10 cellular contexts compared by ENCODE assay signal in genomic region chr9:68342265-68343025, GRCh38. TPM values are rescaled to one million over a fixed set of nuclear protein-coding genes. Genes with fewer than 3 reads are reported as not detected.
DNase-seq lines count a peak whose midpoint lies in the region; ATAC-seq and TF ChIP-seq lines count a peak whose summit lies in the region.
"Not testable (repeated sequence)": the region's sequence is repeated elsewhere in the genome, so short reads cannot be mapped to it uniquely, and the experiment has no call there.
"Had no signal": no experiment of that assay in that cellular context is flagged by ENCODE, and none has a peak within 500 bp of the region (broad histone marks: within the 10 kb centered on the region; RNA-seq: fewer than 3 reads in every experiment).

No MANE protein-coding gene starts in this region.

- not testable (repeated sequence) for DNase-seq in SK-N-SH; chondrocyte (ENCODE audit: low spot score); right lobe of liver; gastrocnemius medialis

- not testable (repeated sequence) for H3K4me1 Mint-ChIP-seq in chondrocyte (ENCODE audit: low read depth)

- H3K36me3 ChIP-seq in SK-N-SH (replicated peaks in 1 of 2; ENCODE audit: control insufficient read depth in 1 of 2, insufficient read depth in 2 of 2, low read length in 1 of 2); right lobe of liver; gastrocnemius medialis: not testable (repeated sequence)

- not testable (repeated sequence) for H3K4me2 ChIP-seq in SK-N-SH

- not testable (repeated sequence) for H4K20me1 ChIP-seq in SK-N-SH (ENCODE audit: insufficient read depth)

- not testable (repeated sequence) for H3K36me3 Mint-ChIP-seq in chondrocyte (ENCODE audit: low read depth)

- TF ChIP-seq EP300 in SK-N-SH (IDR thresholded peaks at IDR 0.05; ENCODE audit: borderline replicate concordance in 1 of 2, low read depth in 1 of 2, low read length in 1 of 2), result not testable (repeated sequence)

- not testable (repeated sequence) for H3K9me2 ChIP-seq in SK-N-SH

- TF ChIP-seq POLR2A in GM18505 (IDR thresholded peaks at IDR 0.05; ENCODE audit: borderline replicate concordance, extremely low read depth, insufficient read depth, insufficient read length); right lobe of liver (IDR thresholded peaks at IDR 0.05); gastrocnemius medialis (IDR thresholded peaks at IDR 0.05): not testable (repeated sequence)

- not testable (repeated sequence) for H3K9ac ChIP-seq in SK-N-SH

- not testable (repeated sequence) for H3K79me2 ChIP-seq in SK-N-SH (ENCODE audit: insufficient read depth)

- ATAC-seq in GM18505 (IDR thresholded peaks at IDR 0.05; ENCODE audit: unreplicated experiment) (peak; percentile 94), GM19467 (IDR thresholded peaks at IDR 0.05; ENCODE audit: unreplicated experiment) (peak; percentile 77), HG02678 (IDR thresholded peaks at IDR 0.05; ENCODE audit: unreplicated experiment) (peak; percentile 90), HG03342 (IDR thresholded peaks at IDR 0.05; ENCODE audit: unreplicated experiment) (peak; percentile 81), right lobe of liver (peak; percentile 96 to 100 (median 99)), gastrocnemius medialis (peak; percentile 79 to 89)

- CTCF ChIA-PET in SK-N-SH (lab: Yijun Ruan, JAX), result not testable (repeated sequence)

- peaks cover 18% of the 10 kb centered on the region for H3K27me3 Mint-ChIP-seq in chondrocyte (ENCODE audit: low read depth)

- not testable (repeated sequence) for H3K27ac Mint-ChIP-seq in chondrocyte (ENCODE audit: unreplicated experiment)

- TF ChIP-seq CTCF in SK-N-SH (IDR thresholded peaks at IDR 0.05) (0 out of 2 replicates have a peak, but pooled peaks have one; percentile 30), chondrocyte (IDR thresholded peaks at IDR 0.05) (peak; percentile 60), right lobe of liver (IDR thresholded peaks at IDR 0.05) (peak; percentile 12 to 28 (median 20)), gastrocnemius medialis (IDR thresholded peaks at IDR 0.05 in 4 of 5, conservative IDR thresholded peaks at IDR 0.05 in 1 of 5) (peak in 3 of 5 experiments; percentile 19 to 48 (median 19))

- H3K27ac ChIP-seq in SK-N-SH (ENCODE audit: low read depth in 2 of 2, low read length in 1 of 2); right lobe of liver; gastrocnemius medialis: not testable (repeated sequence)

- not testable (repeated sequence) for H3K4me3 ChIP-seq in SK-N-SH (ENCODE audit: low read depth in 2 of 2, low read length in 1 of 2); right lobe of liver; gastrocnemius medialis

- H3K9me3 Mint-ChIP-seq in chondrocyte (ENCODE audit: low read depth), result not testable (repeated sequence)

- H3K9me3 ChIP-seq in SK-N-SH, right lobe of liver, gastrocnemius medialis: not testable (repeated sequence)

- TF ChIP-seq RAD21 in SK-N-SH (IDR thresholded peaks at IDR 0.05; ENCODE audit: low read length), result not testable (repeated sequence)

- H3K4me1 ChIP-seq in SK-N-SH (ENCODE audit: control insufficient read depth in 1 of 2, insufficient read depth in 2 of 2, low read depth in 1 of 2, low read length in 1 of 2); right lobe of liver; gastrocnemius medialis: not testable (repeated sequence)

- H3F3A ChIP-seq in SK-N-SH (replicated peaks; ENCODE audit: insufficient read depth), result not testable (repeated sequence)

- POLR2A ChIA-PET in SK-N-SH (lab: Yijun Ruan, JAX), result not testable (repeated sequence)

- intact Hi-C loops in right lobe of liver (cut with DNase I); gastrocnemius medialis (cut with DNase I; ENCODE audit: low total_unique reads): not testable (repeated sequence)

- WGBS in SK-N-SH (ENCODE audit: low lambda C conversion rate), result 8% methylated on average over 5 of the region's 10 CpGs
- 8% methylated on average over 4 of the region's 10 CpGs for WGBS in right lobe of liver (ENCODE audit: insufficient coverage, low coverage, low lambda C conversion rate, missing lambda C conversion rate)

- not testable (repeated sequence) for H3K4me3 Mint-ChIP-seq in chondrocyte (ENCODE audit: unreplicated experiment)

- not testable (repeated sequence) for H2AFZ ChIP-seq in SK-N-SH (ENCODE audit: low read depth)

- not testable (repeated sequence) for H3K27me3 ChIP-seq in SK-N-SH (ENCODE audit: insufficient read depth); right lobe of liver; gastrocnemius medialis

- in situ Hi-C loops in gastrocnemius medialis (cut with MboI; ENCODE audit: low sequenced_read_pairs in 4 of 4), result not testable (repeated sequence)

RNA-seq across cellular contexts. Expression of gene PGM5, which starts 14.0 kb away (rescaled TPM):
- polyA plus RNA-seq in SK-N-SH (2012; rRNA removed), result 0.10 TPM in 1 of 2 replicates, not detected in the other
- not detected in 2 replicates for polyA plus RNA-seq in SK-N-SH (2012; cell fraction: cytosol; rRNA removed)
- polyA plus RNA-seq in SK-N-SH (2012; cell fraction: nucleus; rRNA removed), result 0.19 and 0.38 TPM in 2 replicates
- not detected in 3 replicates for total RNA-seq in chondrocyte
- total RNA-seq in right lobe of liver, result 1 to 10 TPM; 1.4 to 3.5 (median 2.9) TPM
- 10 to 100 TPM; 13.3 to 44.0 (median 29.9) TPM for total RNA-seq in gastrocnemius medialis

RNA-seq across cellular contexts. Expression of gene FOXD4L3, which starts 39.8 kb away (rescaled TPM):
- 0.06 and 0.10 TPM in 2 replicates for polyA plus RNA-seq in SK-N-SH (2012; rRNA removed)
- polyA plus RNA-seq in SK-N-SH (2012; cell fraction: cytosol; rRNA removed), result 0.05 TPM in 1 of 2 replicates, not detected in the other
- 0.28 and 0.32 TPM in 2 replicates for polyA plus RNA-seq in SK-N-SH (2012; cell fraction: nucleus; rRNA removed)
- total RNA-seq in chondrocyte, result 0.41 TPM in 1 of 3 replicates, not detected in the others
- under 1 TPM in 2 of 6 experiments, not detected in 4; 0.11 to 0.12 TPM for total RNA-seq in right lobe of liver
- total RNA-seq in gastrocnemius medialis, result not detected
- total RNA-seq: tibial nerve had no signal
- polyA plus RNA-seq: immature natural killer cell had no signal
